In the genomic region with DNA sequence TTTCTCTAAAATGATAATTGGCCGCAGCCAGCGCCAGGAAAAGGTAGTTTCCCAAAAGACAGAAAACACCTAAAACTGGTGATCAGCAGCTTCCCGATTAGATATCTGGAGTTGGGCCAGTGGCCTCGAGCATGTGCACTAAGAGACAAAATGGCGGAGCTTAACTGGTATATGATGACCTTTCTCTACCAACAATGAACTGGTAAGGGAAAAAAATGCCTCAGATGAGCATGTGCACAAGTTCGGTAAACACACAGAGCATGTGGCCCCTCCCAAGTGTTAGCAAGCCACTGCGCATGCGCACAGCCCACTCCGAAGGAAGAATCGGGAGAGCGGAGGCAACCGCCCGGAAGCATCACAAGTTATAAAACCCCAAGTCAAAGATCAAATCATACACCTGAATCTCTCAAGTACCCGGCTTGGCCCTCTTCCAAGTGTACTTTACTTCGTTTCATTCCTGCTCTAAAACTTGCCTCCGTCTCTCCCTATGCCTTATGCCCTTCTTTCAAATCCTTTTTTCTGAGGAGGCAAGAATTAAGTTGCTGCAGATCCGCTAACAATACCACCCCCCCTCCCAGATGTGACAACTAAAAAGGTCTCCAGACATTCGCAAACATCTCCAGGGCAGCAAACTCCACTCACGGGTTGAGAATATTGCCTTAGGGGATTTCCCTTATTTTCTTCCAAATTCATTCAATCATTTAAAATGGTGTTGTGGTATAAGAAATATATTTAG, we compare ENCODE assay signal across 1 cellular context.
A peak's percentile ranks its signal among the peaks of the same experiment; 100 is the strongest.
TF ChIP-seq lines count a peak whose summit lies in the region.

No MANE protein-coding gene starts in this region.

TF ChIP-seq in HepG2, 621 proteins besides CTCF, POLR2A, EP300 and RAD21 (continues in another document):
- TF ChIP-seq YY1 (IDR thresholded peaks at IDR 0.05; ENCODE audit: insufficient read depth, insufficient replicate concordance, low read depth, low read length) (peak; percentile 33), POGZ (CRISPR knock-in tag; IDR thresholded peaks at IDR 0.05) (peak; percentile 43; the same call in 1 of the 2 replicates), ZNF263 (CRISPR knock-in tag; IDR thresholded peaks at IDR 0.05) (no peak), RFXAP (CRISPR knock-in tag; IDR thresholded peaks at IDR 0.05; ENCODE audit: borderline replicate concordance) (no peak), ERF (CRISPR knock-in tag; IDR thresholded peaks at IDR 0.05) (no peak), PCBP1 (IDR thresholded peaks at IDR 0.05; ENCODE audit: borderline replicate concordance, low read depth, low read length) (no peak), ZNF292 (CRISPR knock-in tag; IDR thresholded peaks at IDR 0.05; ENCODE audit: borderline replicate concordance, low read depth) (no peak), ZNF337 (CRISPR knock-in tag; IDR thresholded peaks at IDR 0.05; ENCODE audit: borderline replicate concordance, low read depth) (no peak), TBX3 (IDR thresholded peaks at IDR 0.05; ENCODE audit: borderline replicate concordance) (no peak), MATR3 (CRISPR knock-in tag; IDR thresholded peaks at IDR 0.05) (no peak), ZSCAN12 (CRISPR knock-in tag; IDR thresholded peaks at IDR 0.05) (no peak), TEAD2 (CRISPR knock-in tag; IDR thresholded peaks at IDR 0.05) (no peak), EHMT2 (IDR thresholded peaks at IDR 0.05; ENCODE audit: borderline replicate concordance, low read depth, low read length) (peak; percentile 58; the same call in 1 of the 2 replicates), ZMAT3 (CRISPR knock-in tag; conservative IDR thresholded peaks at IDR 0.05) (no peak), ZNF260 (CRISPR knock-in tag; IDR thresholded peaks at IDR 0.05; ENCODE audit: borderline replicate concordance, low read depth) (no peak), KLF16 (CRISPR knock-in tag; IDR thresholded peaks at IDR 0.05) (no peak), ATRX (CRISPR knock-in tag; IDR thresholded peaks at IDR 0.05; ENCODE audit: borderline replicate concordance) (no peak), POLR2G (IDR thresholded peaks at IDR 0.05; ENCODE audit: low read depth, low read length) (peak; percentile 27; the same call in 1 of the 2 replicates), FOXA1 (IDR thresholded peaks at IDR 0.05) (no peak), FOXA1 (CRISPR knock-in tag; IDR thresholded peaks at IDR 0.05) (peak; percentile 37; the same call in 1 of the 2 replicates), ZNF850 (CRISPR knock-in tag; conservative IDR thresholded peaks at IDR 0.05) (no peak)
- TF ChIP-seq, protein P1, sequence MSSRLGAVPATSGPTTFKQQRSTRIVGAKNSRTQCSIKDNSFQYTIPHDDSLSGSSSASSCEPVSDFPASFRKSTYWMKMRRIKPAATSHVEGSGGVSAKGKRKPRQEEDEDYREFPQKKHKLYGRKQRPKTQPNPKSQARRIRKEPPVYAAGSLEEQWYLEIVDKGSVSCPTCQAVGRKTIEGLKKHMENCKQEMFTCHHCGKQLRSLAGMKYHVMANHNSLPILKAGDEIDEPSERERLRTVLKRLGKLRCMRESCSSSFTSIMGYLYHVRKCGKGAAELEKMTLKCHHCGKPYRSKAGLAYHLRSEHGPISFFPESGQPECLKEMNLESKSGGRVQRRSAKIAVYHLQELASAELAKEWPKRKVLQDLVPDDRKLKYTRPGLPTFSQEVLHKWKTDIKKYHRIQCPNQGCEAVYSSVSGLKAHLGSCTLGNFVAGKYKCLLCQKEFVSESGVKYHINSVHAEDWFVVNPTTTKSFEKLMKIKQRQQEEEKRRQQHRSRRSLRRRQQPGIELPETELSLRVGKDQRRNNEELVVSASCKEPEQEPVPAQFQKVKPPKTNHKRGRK (CRISPR knock-in tag; IDR thresholded peaks at IDR 0.05) = no peak
- TF ChIP-seq, protein P2, sequence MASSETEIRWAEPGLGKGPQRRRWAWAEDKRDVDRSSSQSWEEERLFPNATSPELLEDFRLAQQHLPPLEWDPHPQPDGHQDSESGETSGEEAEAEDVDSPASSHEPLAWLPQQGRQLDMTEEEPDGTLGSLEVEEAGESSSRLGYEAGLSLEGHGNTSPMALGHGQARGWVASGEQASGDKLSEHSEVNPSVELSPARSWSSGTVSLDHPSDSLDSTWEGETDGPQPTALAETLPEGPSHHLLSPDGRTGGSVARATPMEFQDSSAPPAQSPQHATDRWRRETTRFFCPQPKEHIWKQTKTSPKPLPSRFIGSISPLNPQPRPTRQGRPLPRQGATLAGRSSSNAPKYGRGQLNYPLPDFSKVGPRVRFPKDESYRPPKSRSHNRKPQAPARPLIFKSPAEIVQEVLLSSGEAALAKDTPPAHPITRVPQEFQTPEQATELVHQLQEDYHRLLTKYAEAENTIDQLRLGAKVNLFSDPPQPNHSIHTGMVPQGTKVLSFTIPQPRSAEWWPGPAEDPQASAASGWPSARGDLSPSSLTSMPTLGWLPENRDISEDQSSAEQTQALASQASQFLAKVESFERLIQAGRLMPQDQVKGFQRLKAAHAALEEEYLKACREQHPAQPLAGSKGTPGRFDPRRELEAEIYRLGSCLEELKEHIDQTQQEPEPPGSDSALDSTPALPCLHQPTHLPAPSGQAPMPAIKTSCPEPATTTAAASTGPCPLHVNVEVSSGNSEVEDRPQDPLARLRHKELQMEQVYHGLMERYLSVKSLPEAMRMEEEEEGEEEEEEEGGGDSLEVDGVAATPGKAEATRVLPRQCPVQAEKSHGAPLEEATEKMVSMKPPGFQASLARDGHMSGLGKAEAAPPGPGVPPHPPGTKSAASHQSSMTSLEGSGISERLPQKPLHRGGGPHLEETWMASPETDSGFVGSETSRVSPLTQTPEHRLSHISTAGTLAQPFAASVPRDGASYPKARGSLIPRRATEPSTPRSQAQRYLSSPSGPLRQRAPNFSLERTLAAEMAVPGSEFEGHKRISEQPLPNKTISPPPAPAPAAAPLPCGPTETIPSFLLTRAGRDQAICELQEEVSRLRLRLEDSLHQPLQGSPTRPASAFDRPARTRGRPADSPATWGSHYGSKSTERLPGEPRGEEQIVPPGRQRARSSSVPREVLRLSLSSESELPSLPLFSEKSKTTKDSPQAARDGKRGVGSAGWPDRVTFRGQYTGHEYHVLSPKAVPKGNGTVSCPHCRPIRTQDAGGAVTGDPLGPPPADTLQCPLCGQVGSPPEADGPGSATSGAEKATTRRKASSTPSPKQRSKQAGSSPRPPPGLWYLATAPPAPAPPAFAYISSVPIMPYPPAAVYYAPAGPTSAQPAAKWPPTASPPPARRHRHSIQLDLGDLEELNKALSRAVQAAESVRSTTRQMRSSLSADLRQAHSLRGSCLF (CRISPR knock-in tag; IDR thresholded peaks at IDR 0.05; ENCODE audit: borderline replicate concordance) = no peak
- TF ChIP-seq, protein P3, sequence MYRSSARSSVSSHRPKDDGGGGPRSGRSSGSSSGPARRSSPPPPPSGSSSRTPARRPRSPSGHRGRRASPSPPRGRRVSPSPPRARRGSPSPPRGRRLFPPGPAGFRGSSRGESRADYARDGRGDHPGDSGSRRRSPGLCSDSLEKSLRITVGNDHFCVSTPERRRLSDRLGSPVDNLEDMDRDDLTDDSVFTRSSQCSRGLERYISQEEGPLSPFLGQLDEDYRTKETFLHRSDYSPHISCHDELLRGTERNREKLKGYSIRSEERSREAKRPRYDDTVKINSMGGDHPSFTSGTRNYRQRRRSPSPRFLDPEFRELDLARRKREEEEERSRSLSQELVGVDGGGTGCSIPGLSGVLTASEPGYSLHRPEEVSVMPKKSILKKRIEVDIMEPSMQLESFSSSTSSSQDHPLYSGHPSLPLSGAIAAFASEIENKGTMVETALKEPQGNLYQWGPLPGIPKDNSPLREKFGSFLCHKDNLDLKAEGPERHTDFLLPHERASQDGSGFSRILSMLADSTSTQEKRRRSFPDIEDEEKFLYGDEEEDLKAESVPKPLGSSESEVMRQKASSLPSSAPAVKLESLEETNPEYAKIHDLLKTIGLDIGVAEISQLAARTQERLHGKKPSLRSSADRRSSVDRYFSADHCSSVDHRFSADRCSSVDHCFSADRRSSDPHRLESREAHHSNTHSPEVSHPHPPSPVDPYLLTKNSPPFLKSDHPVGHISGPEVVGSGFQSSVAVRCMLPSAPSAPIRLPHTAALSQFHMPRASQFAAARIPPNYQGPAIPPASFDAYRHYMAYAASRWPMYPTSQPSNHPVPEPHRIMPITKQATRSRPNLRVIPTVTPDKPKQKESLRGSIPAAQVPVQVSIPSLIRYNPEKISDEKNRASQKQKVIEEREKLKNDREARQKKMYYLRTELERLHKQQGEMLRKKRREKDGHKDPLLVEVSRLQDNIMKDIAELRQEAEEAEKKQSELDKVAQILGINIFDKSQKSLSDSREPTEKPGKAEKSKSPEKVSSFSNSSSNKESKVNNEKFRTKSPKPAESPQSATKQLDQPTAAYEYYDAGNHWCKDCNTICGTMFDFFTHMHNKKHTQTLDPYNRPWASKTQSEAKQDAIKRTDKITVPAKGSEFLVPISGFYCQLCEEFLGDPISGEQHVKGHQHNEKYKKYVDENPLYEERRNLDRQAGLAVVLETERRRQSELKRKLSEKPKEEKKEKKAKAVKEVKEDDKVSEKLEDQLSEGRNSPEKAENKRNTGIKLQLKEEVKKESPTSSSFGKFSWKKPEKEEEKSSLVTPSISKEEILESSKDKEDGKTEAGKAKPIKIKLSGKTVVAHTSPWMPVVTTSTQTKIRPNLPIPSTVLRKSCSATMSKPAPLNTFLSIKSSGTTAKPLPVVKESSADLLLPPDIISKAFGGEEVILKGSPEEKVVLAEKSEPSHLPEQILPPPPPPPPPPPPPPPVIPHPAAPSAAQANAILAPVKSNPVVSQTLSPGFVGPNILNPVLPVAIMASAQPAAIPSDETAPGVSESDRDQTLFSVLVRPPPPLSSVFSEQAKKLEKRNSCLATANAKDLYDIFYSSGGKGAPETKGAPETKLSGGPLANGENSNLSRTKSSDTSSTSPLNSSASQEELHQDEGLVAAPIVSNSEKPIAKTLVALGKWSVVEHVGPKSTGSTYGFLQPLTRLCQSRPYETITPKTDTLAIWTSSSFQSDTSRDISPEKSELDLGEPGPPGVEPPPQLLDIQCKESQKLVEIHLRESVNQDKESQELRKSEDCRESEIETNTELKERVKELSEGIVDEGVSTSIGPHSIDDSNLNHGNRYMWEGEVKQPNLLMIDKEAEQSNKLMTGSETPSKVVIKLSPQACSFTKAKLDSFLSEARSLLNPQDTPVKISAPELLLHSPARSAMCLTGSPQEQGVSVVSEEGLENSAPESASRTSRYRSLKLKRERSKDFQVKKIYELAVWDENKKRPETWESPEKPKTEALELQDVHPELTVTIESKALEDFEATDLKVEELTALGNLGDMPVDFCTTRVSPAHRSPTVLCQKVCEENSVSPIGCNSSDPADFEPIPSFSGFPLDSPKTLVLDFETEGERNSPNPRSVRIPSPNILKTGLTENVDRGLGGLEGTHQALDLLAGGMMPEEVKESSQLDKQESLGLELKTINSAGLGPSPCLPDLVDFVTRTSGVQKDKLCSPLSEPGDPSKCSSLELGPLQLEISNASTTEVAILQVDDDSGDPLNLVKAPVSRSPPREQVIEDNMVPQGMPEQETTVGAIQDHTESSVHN (CRISPR knock-in tag; IDR thresholded peaks at IDR 0.05) = no peak
- TF ChIP-seq, protein P4, sequence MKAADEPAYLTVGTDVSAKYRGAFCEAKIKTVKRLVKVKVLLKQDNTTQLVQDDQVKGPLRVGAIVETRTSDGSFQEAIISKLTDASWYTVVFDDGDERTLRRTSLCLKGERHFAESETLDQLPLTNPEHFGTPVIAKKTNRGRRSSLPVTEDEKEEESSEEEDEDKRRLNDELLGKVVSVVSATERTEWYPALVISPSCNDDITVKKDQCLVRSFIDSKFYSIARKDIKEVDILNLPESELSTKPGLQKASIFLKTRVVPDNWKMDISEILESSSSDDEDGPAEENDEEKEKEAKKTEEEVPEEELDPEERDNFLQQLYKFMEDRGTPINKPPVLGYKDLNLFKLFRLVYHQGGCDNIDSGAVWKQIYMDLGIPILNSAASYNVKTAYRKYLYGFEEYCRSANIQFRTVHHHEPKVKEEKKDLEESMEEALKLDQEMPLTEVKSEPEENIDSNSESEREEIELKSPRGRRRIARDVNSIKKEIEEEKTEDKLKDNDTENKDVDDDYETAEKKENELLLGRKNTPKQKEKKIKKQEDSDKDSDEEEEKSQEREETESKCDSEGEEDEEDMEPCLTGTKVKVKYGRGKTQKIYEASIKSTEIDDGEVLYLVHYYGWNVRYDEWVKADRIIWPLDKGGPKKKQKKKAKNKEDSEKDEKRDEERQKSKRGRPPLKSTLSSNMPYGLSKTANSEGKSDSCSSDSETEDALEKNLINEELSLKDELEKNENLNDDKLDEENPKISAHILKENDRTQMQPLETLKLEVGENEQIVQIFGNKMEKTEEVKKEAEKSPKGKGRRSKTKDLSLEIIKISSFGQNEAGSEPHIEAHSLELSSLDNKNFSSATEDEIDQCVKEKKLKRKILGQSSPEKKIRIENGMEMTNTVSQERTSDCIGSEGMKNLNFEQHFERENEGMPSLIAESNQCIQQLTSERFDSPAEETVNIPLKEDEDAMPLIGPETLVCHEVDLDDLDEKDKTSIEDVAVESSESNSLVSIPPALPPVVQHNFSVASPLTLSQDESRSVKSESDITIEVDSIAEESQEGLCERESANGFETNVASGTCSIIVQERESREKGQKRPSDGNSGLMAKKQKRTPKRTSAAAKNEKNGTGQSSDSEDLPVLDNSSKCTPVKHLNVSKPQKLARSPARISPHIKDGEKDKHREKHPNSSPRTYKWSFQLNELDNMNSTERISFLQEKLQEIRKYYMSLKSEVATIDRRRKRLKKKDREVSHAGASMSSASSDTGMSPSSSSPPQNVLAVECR (CRISPR knock-in tag; IDR thresholded peaks at IDR 0.05; ENCODE audit: borderline replicate concordance) = no peak
- TF ChIP-seq, protein P5, sequence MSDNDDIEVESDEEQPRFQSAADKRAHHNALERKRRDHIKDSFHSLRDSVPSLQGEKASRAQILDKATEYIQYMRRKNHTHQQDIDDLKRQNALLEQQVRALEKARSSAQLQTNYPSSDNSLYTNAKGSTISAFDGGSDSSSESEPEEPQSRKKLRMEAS (IDR thresholded peaks at IDR 0.05) = peak; percentile 67
- TF ChIP-seq, protein P6, sequence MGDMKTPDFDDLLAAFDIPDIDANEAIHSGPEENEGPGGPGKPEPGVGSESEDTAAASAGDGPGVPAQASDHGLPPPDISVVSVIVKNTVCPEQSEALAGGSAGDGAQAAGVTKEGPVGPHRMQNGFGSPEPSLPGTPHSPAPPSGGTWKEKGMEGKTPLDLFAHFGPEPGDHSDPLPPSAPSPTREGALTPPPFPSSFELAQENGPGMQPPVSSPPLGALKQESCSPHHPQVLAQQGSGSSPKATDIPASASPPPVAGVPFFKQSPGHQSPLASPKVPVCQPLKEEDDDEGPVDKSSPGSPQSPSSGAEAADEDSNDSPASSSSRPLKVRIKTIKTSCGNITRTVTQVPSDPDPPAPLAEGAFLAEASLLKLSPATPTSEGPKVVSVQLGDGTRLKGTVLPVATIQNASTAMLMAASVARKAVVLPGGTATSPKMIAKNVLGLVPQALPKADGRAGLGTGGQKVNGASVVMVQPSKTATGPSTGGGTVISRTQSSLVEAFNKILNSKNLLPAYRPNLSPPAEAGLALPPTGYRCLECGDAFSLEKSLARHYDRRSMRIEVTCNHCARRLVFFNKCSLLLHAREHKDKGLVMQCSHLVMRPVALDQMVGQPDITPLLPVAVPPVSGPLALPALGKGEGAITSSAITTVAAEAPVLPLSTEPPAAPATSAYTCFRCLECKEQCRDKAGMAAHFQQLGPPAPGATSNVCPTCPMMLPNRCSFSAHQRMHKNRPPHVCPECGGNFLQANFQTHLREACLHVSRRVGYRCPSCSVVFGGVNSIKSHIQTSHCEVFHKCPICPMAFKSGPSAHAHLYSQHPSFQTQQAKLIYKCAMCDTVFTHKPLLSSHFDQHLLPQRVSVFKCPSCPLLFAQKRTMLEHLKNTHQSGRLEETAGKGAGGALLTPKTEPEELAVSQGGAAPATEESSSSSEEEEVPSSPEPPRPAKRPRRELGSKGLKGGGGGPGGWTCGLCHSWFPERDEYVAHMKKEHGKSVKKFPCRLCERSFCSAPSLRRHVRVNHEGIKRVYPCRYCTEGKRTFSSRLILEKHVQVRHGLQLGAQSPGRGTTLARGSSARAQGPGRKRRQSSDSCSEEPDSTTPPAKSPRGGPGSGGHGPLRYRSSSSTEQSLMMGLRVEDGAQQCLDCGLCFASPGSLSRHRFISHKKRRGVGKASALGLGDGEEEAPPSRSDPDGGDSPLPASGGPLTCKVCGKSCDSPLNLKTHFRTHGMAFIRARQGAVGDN (CRISPR knock-in tag; IDR thresholded peaks at IDR 0.05) = peak; percentile 19; the same call in 1 of the 2 replicates
